ENCODE assay signal across 3 cellular contexts in the genomic region with DNA sequence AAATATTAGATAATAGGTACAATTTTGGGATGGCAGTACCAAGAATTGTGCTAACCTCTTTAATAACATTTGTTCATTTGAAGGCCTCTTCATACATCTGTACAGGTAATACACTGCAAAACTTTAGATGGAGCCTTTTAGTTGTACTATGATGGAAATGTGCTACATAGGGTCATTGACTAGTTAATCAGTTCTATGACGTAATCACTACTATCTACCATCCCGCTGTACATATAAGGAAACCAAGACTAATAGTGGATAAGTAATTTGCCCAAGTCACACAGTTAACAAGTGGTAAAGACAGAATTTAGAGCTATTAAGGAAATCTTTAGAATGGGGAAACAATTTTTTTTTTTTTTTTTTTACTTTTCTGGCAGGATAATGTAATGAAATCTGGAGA.
TF ChIP-seq lines count a peak whose summit lies in the region.

No MANE protein-coding gene starts in this region.

TF ChIP-seq in HepG2, 621 proteins besides CTCF, POLR2A, EP300 and RAD21:
- no peak for TF ChIP-seq ZNF761 (CRISPR knock-in tag; conservative IDR thresholded peaks at IDR 0.05)
- TF ChIP-seq CREB1 (IDR thresholded peaks at IDR 0.05), result peak; percentile 72
- TF ChIP-seq CREB1 (CRISPR knock-in tag; IDR thresholded peaks at IDR 0.05), result no peak
- no peak for TF ChIP-seq ZSCAN25 (CRISPR knock-in tag; IDR thresholded peaks at IDR 0.05)
- TF ChIP-seq PAX8 (CRISPR knock-in tag; IDR thresholded peaks at IDR 0.05; ENCODE audit: borderline replicate concordance), result no peak
- peak; percentile 92 for TF ChIP-seq ATF7 (IDR thresholded peaks at IDR 0.05)
- no peak for TF ChIP-seq ATF7 (CRISPR knock-in tag; IDR thresholded peaks at IDR 0.05)
- TF ChIP-seq, protein P1, sequence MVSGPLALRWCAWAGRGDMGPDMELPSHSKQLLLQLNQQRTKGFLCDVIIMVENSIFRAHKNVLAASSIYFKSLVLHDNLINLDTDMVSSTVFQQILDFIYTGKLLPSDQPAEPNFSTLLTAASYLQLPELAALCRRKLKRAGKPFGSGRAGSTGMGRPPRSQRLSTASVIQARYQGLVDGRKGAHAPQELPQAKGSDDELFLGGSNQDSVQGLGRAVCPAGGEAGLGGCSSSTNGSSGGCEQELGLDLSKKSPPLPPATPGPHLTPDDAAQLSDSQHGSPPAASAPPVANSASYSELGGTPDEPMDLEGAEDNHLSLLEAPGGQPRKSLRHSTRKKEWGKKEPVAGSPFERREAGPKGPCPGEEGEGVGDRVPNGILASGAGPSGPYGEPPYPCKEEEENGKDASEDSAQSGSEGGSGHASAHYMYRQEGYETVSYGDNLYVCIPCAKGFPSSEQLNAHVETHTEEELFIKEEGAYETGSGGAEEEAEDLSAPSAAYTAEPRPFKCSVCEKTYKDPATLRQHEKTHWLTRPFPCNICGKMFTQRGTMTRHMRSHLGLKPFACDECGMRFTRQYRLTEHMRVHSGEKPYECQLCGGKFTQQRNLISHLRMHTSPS (CRISPR knock-in tag; IDR thresholded peaks at IDR 0.05; ENCODE audit: low read depth), result no peak
- no peak for TF ChIP-seq ZNF790 (CRISPR knock-in tag; IDR thresholded peaks at IDR 0.05; ENCODE audit: borderline replicate concordance)
- no peak for TF ChIP-seq ZNF777 (CRISPR knock-in tag; IDR thresholded peaks at IDR 0.05)
- TF ChIP-seq ZNF720 (CRISPR knock-in tag; IDR thresholded peaks at IDR 0.05), result no peak
TF ChIP-seq in HepG2: peak in this region for 2.

TF ChIP-seq in IMR-90, 13 proteins besides CTCF, POLR2A, EP300 and RAD21:
- TF ChIP-seq CEBPB (IDR thresholded peaks at IDR 0.05; ENCODE audit: low read depth, low read length) (peak; percentile 34; the same call in 1 of the 2 replicates), MXI1 (IDR thresholded peaks at IDR 0.05; ENCODE audit: borderline replicate concordance, low read depth, low read length) (no peak)

TF ChIP-seq in GM12878, 131 proteins besides CTCF, POLR2A, EP300 and RAD21:
- TF ChIP-seq, protein P2, sequence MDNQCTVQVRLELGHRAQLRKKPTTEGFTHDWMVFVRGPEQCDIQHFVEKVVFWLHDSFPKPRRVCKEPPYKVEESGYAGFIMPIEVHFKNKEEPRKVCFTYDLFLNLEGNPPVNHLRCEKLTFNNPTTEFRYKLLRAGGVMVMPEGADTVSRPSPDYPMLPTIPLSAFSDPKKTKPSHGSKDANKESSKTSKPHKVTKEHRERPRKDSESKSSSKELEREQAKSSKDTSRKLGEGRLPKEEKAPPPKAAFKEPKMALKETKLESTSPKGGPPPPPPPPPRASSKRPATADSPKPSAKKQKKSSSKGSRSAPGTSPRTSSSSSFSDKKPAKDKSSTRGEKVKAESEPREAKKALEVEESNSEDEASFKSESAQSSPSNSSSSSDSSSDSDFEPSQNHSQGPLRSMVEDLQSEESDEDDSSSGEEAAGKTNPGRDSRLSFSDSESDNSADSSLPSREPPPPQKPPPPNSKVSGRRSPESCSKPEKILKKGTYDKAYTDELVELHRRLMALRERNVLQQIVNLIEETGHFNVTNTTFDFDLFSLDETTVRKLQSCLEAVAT (IDR thresholded peaks at IDR 0.05), result no peak
- TF ChIP-seq ETV6 (conservative IDR thresholded peaks at IDR 0.05 in 1 of 2, IDR thresholded peaks at IDR 0.05 in 1 of 2; ENCODE audit: borderline replicate concordance in 1 of 2, low read depth in 1 of 2) (no peak), ATF7 (IDR thresholded peaks at IDR 0.05; ENCODE audit: low read depth) (0 out of 2 replicates have a peak, but pooled peaks have one; percentile 18), MTA2 (IDR thresholded peaks at IDR 0.05; ENCODE audit: low read depth) (no peak), SMAD1 (IDR thresholded peaks at IDR 0.05; ENCODE audit: low read depth, partially characterized antibody) (no peak), FOXK2 (IDR thresholded peaks at IDR 0.05) (no peak)
TF ChIP-seq in GM12878: peak in this region for 1.
